11 cellular contexts compared by ENCODE assay signal in the genomic region with DNA sequence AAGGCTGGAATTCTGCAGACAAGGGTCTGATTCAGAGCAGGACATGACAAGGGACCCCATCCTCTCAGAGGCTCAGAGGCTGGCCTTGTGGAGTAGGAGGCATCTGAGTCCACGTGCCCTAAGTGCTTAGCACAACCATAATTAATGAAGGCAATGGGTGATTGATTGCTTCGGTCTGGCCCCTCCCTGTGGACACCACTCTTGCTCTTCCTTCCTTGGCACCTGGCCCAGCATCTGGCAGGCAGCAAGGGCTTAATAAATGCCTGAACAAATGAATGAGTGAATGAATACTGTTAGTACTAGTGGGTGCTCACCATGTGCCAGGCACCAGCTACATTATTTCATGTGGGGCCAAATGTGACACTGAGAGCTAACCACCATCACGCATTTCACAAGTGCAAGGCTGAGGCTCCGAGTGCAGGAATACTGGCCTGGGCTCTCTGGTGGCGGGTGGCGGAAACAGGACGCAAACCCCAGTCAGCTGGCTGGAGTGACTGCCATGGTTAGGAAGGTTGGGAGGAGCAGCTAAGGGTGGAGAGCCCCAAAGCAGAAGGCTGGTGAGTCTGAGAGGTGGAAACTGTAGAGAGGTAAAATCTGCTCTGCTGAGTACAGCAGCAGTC. TPM values are rescaled to one million over a fixed set of nuclear protein-coding genes. Genes with fewer than 3 reads are reported as not detected.
DNase-seq lines count a peak whose midpoint lies in the region; ATAC-seq and TF ChIP-seq lines count a peak whose summit lies in the region.
"Had no signal": no experiment of that assay in that cellular context is flagged by ENCODE, and none has a peak within 500 bp of the region (broad histone marks: within the 10 kb centered on the region; RNA-seq: fewer than 3 reads in every experiment).

No MANE protein-coding gene starts in this region.

- intact Hi-C loops in natural killer cell (cut with micrococcal nuclease) (no loop called here), Calu3 (cut with micrococcal nuclease; ENCODE audit: unreplicated experiment) (no loop called here)

- H3K36me3 ChIP-seq in liver (ENCODE audit: control insufficient read depth in 4 of 4, insufficient read depth in 3 of 4, low read depth in 1 of 4, low read length in 3 of 4) = peaks cover 0 to 32% (median 21%) of the 10 kb centered on the region in 4 donors

- H3K4me1 Mint-ChIP-seq in natural killer cell (no peaks in the 10 kb centered on the region), Calu3 (ENCODE audit: low read depth, unreplicated experiment) (peaks cover 11% of the 10 kb centered on the region), chondrocyte (ENCODE audit: low read depth) (no peaks in the 10 kb centered on the region)

- ATAC-seq in natural killer cell = no peak

- TF ChIP-seq RAD21 in liver (IDR thresholded peaks at IDR 0.05) = no peak

- no peaks in the 10 kb centered on the region for H3K27me3 ChIP-seq in liver (ENCODE audit: control insufficient read depth in 4 of 4, insufficient read depth in 4 of 4, low read length in 3 of 4)
- H3K27me3 ChIP-seq: dorsolateral prefrontal cortex had no signal

- H3K4me3 ChIP-seq in Jurkat, Clone E6-1 (ENCODE audit: low read length) = no peak overlapping the region
- H3K4me3 ChIP-seq in liver (ENCODE audit: low read depth in 1 of 3, low read length in 3 of 3) = no peak overlapping the region
- H3K4me3 ChIP-seq: dorsolateral prefrontal cortex had no signal

- H3K9me3 ChIP-seq in liver (ENCODE audit: control insufficient read depth in 4 of 4, low read length in 3 of 4) = peaks cover 0 to 11% (median 5%) of the 10 kb centered on the region in 4 donors
- H3K9me3 ChIP-seq: SK-N-SH had no signal

- WGBS in liver = 71% methylated on average over 7 of the region's 7 CpGs

- CTCF ChIA-PET in Calu3 (lab: Charles Lee) = interaction anchor here (0.6 kb wide), 1 partner anchor 109 kb away, joined by 3 read pairs; no protein-coding TSS in a partner anchor

- peaks cover 0 to 6% of the 10 kb centered on the region in 2 donors for H3K27me3 Mint-ChIP-seq in natural killer cell (ENCODE audit: low read depth in 2 of 2)
- no peaks in the 10 kb centered on the region for H3K27me3 Mint-ChIP-seq in Calu3 (ENCODE audit: unreplicated experiment)
- H3K27me3 Mint-ChIP-seq in chondrocyte (ENCODE audit: low read depth) = no peaks in the 10 kb centered on the region

- H3K9me3 Mint-ChIP-seq in natural killer cell (no peaks in the 10 kb centered on the region), Calu3 (ENCODE audit: low read depth, unreplicated experiment) (no peaks in the 10 kb centered on the region), chondrocyte (ENCODE audit: low read depth) (peaks cover 8% of the 10 kb centered on the region)

- BruUV-seq in Calu3 (replicated peaks; lab: Mats Ljungman, UMichigan) = no TSS peak

- no peaks in the 10 kb centered on the region for H3K36me3 Mint-ChIP-seq in natural killer cell
- peaks cover 5% of the 10 kb centered on the region for H3K36me3 Mint-ChIP-seq in Calu3 (ENCODE audit: insufficient read depth, unreplicated experiment)
- peaks cover 35% of the 10 kb centered on the region for H3K36me3 Mint-ChIP-seq in chondrocyte (ENCODE audit: low read depth)

- H3K4me1 ChIP-seq in liver (ENCODE audit: control insufficient read depth in 4 of 4, insufficient read depth in 4 of 4, low read length in 3 of 4) = peaks cover 10 to 41% (median 25%) of the 10 kb centered on the region in 4 donors

- no peak overlapping the region for H3K4me3 Mint-ChIP-seq in natural killer cell
- H3K4me3 Mint-ChIP-seq in Calu3 (ENCODE audit: low read depth, unreplicated experiment) = no peak overlapping the region
- no peak overlapping the region for H3K4me3 Mint-ChIP-seq in chondrocyte (ENCODE audit: unreplicated experiment)

- peak; percentile 9 for DNase-seq in NCI-H345 (lab: John Stamatoyannopoulos, UW)
- DNase-seq in NCI-H345 treated with DMSO at 0.1 percent for 48 hours (lab: John Stamatoyannopoulos, UW; ENCODE audit: unreplicated experiment) = no peak
- peak; percentile 53 for DNase-seq in Jurkat, Clone E6-1 (ENCODE audit: low read depth, low spot score)
- DNase-seq in SK-MEL-5 (ENCODE audit: low read depth, low spot score) = peak; percentile 9
- DNase-seq in natural killer cell = no peak
- no peak for DNase-seq in Calu3
- no peak for DNase-seq in chondrocyte (ENCODE audit: low spot score)
- DNase-seq: dorsolateral prefrontal cortex; stimulated activated CD4-positive, alpha-beta T cell treated with anti-CD3 and anti-CD28 coated beads, Interleukin-1b, Interleukin-23, amount 100 ng/mL, for 48 hours had no signal

- H3K27ac Mint-ChIP-seq in natural killer cell = no peak overlapping the region
- no peak overlapping the region for H3K27ac Mint-ChIP-seq in Calu3 (ENCODE audit: unreplicated experiment)
- H3K27ac Mint-ChIP-seq in chondrocyte (ENCODE audit: unreplicated experiment) = no peak overlapping the region

- TF ChIP-seq CTCF in liver (IDR thresholded peaks at IDR 0.05; ENCODE audit: low read depth, low read length, missing input control) (no peak), natural killer cell (IDR thresholded peaks at IDR 0.05) (no peak), Calu3 (IDR thresholded peaks at IDR 0.05; ENCODE audit: unreplicated experiment) (no peak), chondrocyte (IDR thresholded peaks at IDR 0.05) (no peak)

- in situ Hi-C loops in SK-MEL-5 (cut with HindIII; ENCODE audit: low pct_unique_long_range_greater_than_20kb, low sequenced_read_pairs) = no loop called here

- no peak overlapping the region for H3K9ac ChIP-seq in liver (ENCODE audit: low read depth in 1 of 2, low read length in 2 of 2)
- H3K9ac ChIP-seq: SK-N-SH had no signal

- peak overlapping the region; percentile 88 to 97 for H3K27ac ChIP-seq in liver (ENCODE audit: low read depth in 1 of 2, low read length in 2 of 2)
- H3K27ac ChIP-seq: dorsolateral prefrontal cortex had no signal

TF ChIP-seq in liver, 16 proteins besides CTCF, POLR2A, EP300 and RAD21:
- no peak for TF ChIP-seq SP1 (IDR thresholded peaks at IDR 0.05)
- no peak for TF ChIP-seq YY1 (IDR thresholded peaks at IDR 0.05)
- TF ChIP-seq JUND (IDR thresholded peaks at IDR 0.05) = no peak
- TF ChIP-seq, protein P1, sequence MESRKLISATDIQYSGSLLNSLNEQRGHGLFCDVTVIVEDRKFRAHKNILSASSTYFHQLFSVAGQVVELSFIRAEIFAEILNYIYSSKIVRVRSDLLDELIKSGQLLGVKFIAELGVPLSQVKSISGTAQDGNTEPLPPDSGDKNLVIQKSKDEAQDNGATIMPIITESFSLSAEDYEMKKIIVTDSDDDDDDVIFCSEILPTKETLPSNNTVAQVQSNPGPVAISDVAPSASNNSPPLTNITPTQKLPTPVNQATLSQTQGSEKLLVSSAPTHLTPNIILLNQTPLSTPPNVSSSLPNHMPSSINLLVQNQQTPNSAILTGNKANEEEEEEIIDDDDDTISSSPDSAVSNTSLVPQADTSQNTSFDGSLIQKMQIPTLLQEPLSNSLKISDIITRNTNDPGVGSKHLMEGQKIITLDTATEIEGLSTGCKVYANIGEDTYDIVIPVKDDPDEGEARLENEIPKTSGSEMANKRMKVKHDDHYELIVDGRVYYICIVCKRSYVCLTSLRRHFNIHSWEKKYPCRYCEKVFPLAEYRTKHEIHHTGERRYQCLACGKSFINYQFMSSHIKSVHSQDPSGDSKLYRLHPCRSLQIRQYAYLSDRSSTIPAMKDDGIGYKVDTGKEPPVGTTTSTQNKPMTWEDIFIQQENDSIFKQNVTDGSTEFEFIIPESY (IDR thresholded peaks at IDR 0.05) = no peak
- TF ChIP-seq REST (IDR thresholded peaks at IDR 0.05) = no peak
- no peak for TF ChIP-seq RXRA (IDR thresholded peaks at IDR 0.05)
TF ChIP-seq in liver: peak in this region for 0.

RNA-seq across cellular contexts. Expression of gene ASS1, which starts 53.6 kb away (rescaled TPM):
- polyA plus RNA-seq in Jurkat, Clone E6-1 (2012; ENCODE audit: insufficient read depth, insufficient read length) = 18.4 TPM
- total RNA-seq in SK-MEL-5 (2014; rRNA removed; shearing (Covaris generic)) = 2.5 and 3.7 TPM in 2 replicates
- 1.1 and 4.7 TPM in 2 replicates for polyA plus RNA-seq in SK-MEL-5 (2015; cell fraction: cytosol; rRNA removed)
- polyA plus RNA-seq in SK-MEL-5 (2015; cell fraction: nucleus; rRNA removed) = 0.23 and 4.1 TPM in 2 replicates
- 100 to 1,000 TPM; 396 to 711 TPM for total RNA-seq in liver
- polyA plus RNA-seq in liver = 100 to 1,000 TPM; 425 to 641 TPM
- 1 to 10 TPM in 1 of 3 donors, not detected in 2; 1.3 TPM for total RNA-seq in natural killer cell
- 40.3 and 78.9 TPM in 2 replicates for total RNA-seq in Calu3 (2022)
- 193 to 202 TPM (median 194 TPM) in 3 replicates for total RNA-seq in chondrocyte

Comparison
In these comparisons a context has a peak if more than half of its experiments do, and no peak if none do; other contexts are left out.
1. DNase-seq: peak in NCI-H345 (single experiment), Jurkat, Clone E6-1 (single experiment) and SK-MEL-5 (single experiment); none in NCI-H345 treated with DMSO at 0.1 percent for 48 hours (single experiment), natural killer cell (single experiment), Calu3 (single experiment) and chondrocyte (single experiment).